Comparison of ENCODE assay signal across 22 cellular contexts in the genomic region with DNA sequence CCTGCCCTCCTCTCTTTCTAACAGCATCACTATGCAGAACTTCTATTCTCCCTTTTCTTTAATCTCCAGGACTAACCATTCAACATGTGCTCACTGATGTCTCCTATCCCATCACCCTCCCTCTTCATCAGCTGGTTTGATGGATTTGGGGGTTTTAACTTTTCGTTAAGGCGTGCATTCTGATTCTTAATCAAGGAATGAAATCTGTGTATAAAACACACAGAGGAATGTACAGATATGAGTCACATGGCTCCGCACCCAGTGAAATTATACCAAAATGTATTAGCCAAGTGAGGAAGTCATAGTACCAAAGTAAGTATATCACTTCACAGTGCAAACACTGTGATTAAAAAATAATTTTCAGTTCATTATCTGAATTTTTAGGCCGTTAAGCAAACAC. TPM values are rescaled to one million over a fixed set of nuclear protein-coding genes. Genes with fewer than 3 reads are reported as not detected.
"Had no signal": no experiment of that assay in that cellular context is flagged by ENCODE, and none has a peak within 500 bp of the region (broad histone marks: within the 10 kb centered on the region; RNA-seq: fewer than 3 reads in every experiment).

No MANE protein-coding gene starts in this region.

- H3K4me3 ChIP-seq: SJCRH30 had no signal

- H3K4me1 ChIP-seq: SJCRH30 had no signal

- H3K9me3 ChIP-seq: SJCRH30 had no signal

- H3K27ac ChIP-seq: SJCRH30 had no signal

- ATAC-seq: SK-N-SH treated with all-trans-retinoic acid at 6 μM for 48 hours had no signal

- H3K27me3 ChIP-seq: SJCRH30 had no signal

- H3K36me3 ChIP-seq: SJCRH30 had no signal

- DNase-seq: KBM-7, MV-4-11, NCI-H1048, NCI-H1105, NCI-H1417, NCI-H1436 treated with DMSO at 0.1 percent for 48 hours, NCI-H1694, NCI-H187 treated with DMSO at 0.1 percent for 48 hours, NCI-H2029 treated with DMSO at 0.1 percent for 48 hours, NCI-H2171 treated with DMSO at 0.1 percent for 48 hours, NCI-H345, NCI-H446 treated with DMSO at 0.1 percent for 48 hours, NCI-H510A treated with DMSO at 0.1 percent for 48 hours, NCI-H526, RPMI8226, SHP77 treated with DMSO at 0.1 percent for 48 hours, SJCRH30 had no signal

- FAIRE-seq: RCC 7860 had no signal

RNA-seq across cellular contexts. Expression of a gene that starts 35.2 kb away (rescaled TPM):
- total RNA-seq: HT1080, LHCN-M2, MCF 10A, SJCRH30 had no signal
